In genomic region chr4:85776091-85776490, GRCh38 we compare ENCODE assay signal across 17 cellular contexts.
DNase-seq lines count a peak whose midpoint lies in the region; ATAC-seq and TF ChIP-seq lines count a peak whose summit lies in the region.
"Had no signal": no experiment of that assay in that cellular context is flagged by ENCODE, and none has a peak within 500 bp of the region (broad histone marks: within the 10 kb centered on the region; RNA-seq: fewer than 3 reads in every experiment).

No MANE protein-coding gene starts in this region.

- no peaks in the 10 kb centered on the region for H4K20me1 ChIP-seq in OCI-LY1 (ENCODE audit: insufficient read depth, low read length)

- no peak overlapping the region for H2AFZ ChIP-seq in OCI-LY1 (ENCODE audit: low read length)

- H3K36me3 ChIP-seq in OCI-LY1 (ENCODE audit: insufficient read depth, low read length), result peaks cover 14% of the 10 kb centered on the region
- H3K36me3 ChIP-seq in subcutaneous abdominal adipose tissue (ENCODE audit: control insufficient read depth in 5 of 5, insufficient read depth in 5 of 5, low read length in 5 of 5), result no peaks in the 10 kb centered on the region
- H3K36me3 ChIP-seq: cardiac muscle cell had no signal

- H3K9ac ChIP-seq in OCI-LY1 (ENCODE audit: low read length) (no peak overlapping the region), subcutaneous abdominal adipose tissue (ENCODE audit: low read length in 5 of 5) (no peak overlapping the region)

- H3K9me2 ChIP-seq in OCI-LY1 (ENCODE audit: low read depth, low read length), result no peaks in the 10 kb centered on the region

- peaks cover 37% of the 10 kb centered on the region for H3K79me2 ChIP-seq in OCI-LY1 (ENCODE audit: insufficient read depth, low read length)

- DNase-seq in astrocyte of the hippocampus (ENCODE audit: low read depth, low spot score) (peak; percentile 21), left kidney (ENCODE audit: low read depth, low spot score) (peak; percentile 69)
- DNase-seq: activated CD4-positive, alpha-beta memory T cell treated with anti-CD3 and anti-CD28 coated beads, Interleukin-2, amount 10 ng/mL, durations not matched to agents 7 days and 5 days; activated CD4-positive, CD25-positive, alpha-beta regulatory T cell treated with anti-CD3 and anti-CD28 coated beads, Interleukin-2, amount 50 U/mL, for 72 hours; activated gamma-delta T cell; CD4-positive, alpha-beta T cell; NCI-H2081 treated with DMSO at 0.1 percent for 48 hours; Right ventricle myocardium superior; stimulated activated CD4-positive, alpha-beta T cell treated with anti-CD3 and anti-CD28 coated beads, Interleukin-4, amount 100 ng/mL, for 24 hours; stimulated activated naive CD8-positive, alpha-beta T cell treated with anti-CD3 and anti-CD28 coated beads, Interleukin-15, Interleukin-2, amounts not matched to agents 100 U/mL and 50 U/mL, for 24 hours; T-cell had no signal

- no peaks in the 10 kb centered on the region for H3K27me3 ChIP-seq in OCI-LY1 (ENCODE audit: insufficient read depth, low read length)
- no peaks in the 10 kb centered on the region for H3K27me3 ChIP-seq in subcutaneous abdominal adipose tissue (ENCODE audit: control insufficient read depth in 5 of 5, insufficient read depth in 4 of 5, low read length in 5 of 5)
- H3K27me3 ChIP-seq: cardiac muscle cell had no signal

- no peak for ATAC-seq in GM18858 (IDR thresholded peaks at IDR 0.05; ENCODE audit: unreplicated experiment)
- no peak for ATAC-seq in HG03280 (IDR thresholded peaks at IDR 0.05; ENCODE audit: unreplicated experiment)
- no peak for ATAC-seq in HG03457 (IDR thresholded peaks at IDR 0.05; ENCODE audit: unreplicated experiment)
- ATAC-seq: stimulated activated naive CD8-positive, alpha-beta T cell treated with anti-CD3 and anti-CD28 coated beads, Interleukin-15, Interleukin-2, amounts not matched to agents 100 U/mL and 50 U/mL, for 24 hours; T-cell had no signal

- H3K4me2 ChIP-seq in OCI-LY1 (ENCODE audit: low read length), result no peak overlapping the region; the same call in 1 of the 2 replicates

- H3K27ac ChIP-seq in OCI-LY1 (ENCODE audit: low read depth, low read length, poor library complexity, severe bottlenecking) (peak overlapping the region; percentile 97), subcutaneous abdominal adipose tissue (ENCODE audit: low read depth, low read length) (peak overlapping the region; percentile 45)
- H3K27ac ChIP-seq: cardiac muscle cell had no signal

- peaks cover 68% of the 10 kb centered on the region for H3K4me1 ChIP-seq in OCI-LY1 (ENCODE audit: insufficient read depth, low read length, severe bottlenecking)
- peaks cover 0 to 31% (median 20%) of the 10 kb centered on the region in 5 donors for H3K4me1 ChIP-seq in subcutaneous abdominal adipose tissue (ENCODE audit: control insufficient read depth in 5 of 5, insufficient read depth in 5 of 5, low read length in 5 of 5)

- H3K9me3 ChIP-seq in OCI-LY1 (ENCODE audit: low read length) (no peaks in the 10 kb centered on the region), subcutaneous abdominal adipose tissue (ENCODE audit: control insufficient read depth in 5 of 5, low read length in 5 of 5) (no peaks in the 10 kb centered on the region)

- no peak for TF ChIP-seq CTCF in OCI-LY1 (IDR thresholded peaks at IDR 0.05; ENCODE audit: low read length)

- H3K4me3 ChIP-seq in OCI-LY1 (ENCODE audit: low read depth, low read length, poor library complexity, severe bottlenecking) (no peak overlapping the region), subcutaneous abdominal adipose tissue (ENCODE audit: low read depth in 1 of 5, low read length in 5 of 5) (no peak overlapping the region)
- H3K4me3 ChIP-seq: cardiac muscle cell had no signal

- H3F3A ChIP-seq in OCI-LY1 (ENCODE audit: insufficient read depth, low read length), result no peaks in the 10 kb centered on the region
